ENCODE assay signal across 8 cellular contexts in the genomic region with DNA sequence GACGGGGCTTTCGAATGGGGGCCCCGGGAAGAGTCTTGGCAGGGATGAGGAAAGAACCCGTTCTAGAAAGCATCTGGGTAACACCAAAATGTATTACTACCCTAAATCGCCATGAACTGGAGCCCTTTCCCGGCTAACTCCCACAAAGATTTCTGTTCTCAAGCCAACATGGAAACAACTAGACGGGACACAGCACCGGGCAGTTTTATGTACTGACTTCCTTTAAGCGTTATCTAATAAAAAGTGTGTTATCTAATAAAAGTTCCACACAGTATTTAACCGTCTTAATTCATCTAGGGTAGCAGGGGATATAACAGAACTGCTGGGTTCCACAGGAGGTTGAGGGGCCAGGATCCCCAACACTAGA. TPM values are rescaled to one million over a fixed set of nuclear protein-coding genes. Genes with fewer than 3 reads are reported as not detected.
DNase-seq lines count a peak whose midpoint lies in the region; ATAC-seq and TF ChIP-seq lines count a peak whose summit lies in the region.

No MANE protein-coding gene starts in this region.

- intact Hi-C loops in psoas muscle (cut with DNase I): loop anchor here in 1 of 2 donors (5.0 kb wide), 1 partner anchor 105 kb away; a partner anchor contains a TSS

- H3K9ac ChIP-seq in ES-I3 (ENCODE audit: low read depth, low read length): peak overlapping the region; percentile 75; the same call in 1 of the 2 replicates

- H3K4me1 ChIP-seq in ES-I3 (ENCODE audit: insufficient read depth, low read length): peaks cover 7% of the 10 kb centered on the region
- peaks cover 22% of the 10 kb centered on the region for H3K4me1 ChIP-seq in psoas muscle

- H3K27ac ChIP-seq in VCaP (peak overlapping the region; percentile 81), psoas muscle (peak overlapping the region; percentile 94)

- H3K27me3 ChIP-seq in psoas muscle (ENCODE audit: insufficient read depth in 3 of 3, low read length in 2 of 3): no peaks in the 10 kb centered on the region

- H3K36me3 ChIP-seq in ES-I3 (ENCODE audit: insufficient read depth, low read length): no peaks in the 10 kb centered on the region; the same call in 1 of the 2 replicates
- peaks cover 4 to 35% of the 10 kb centered on the region in 2 donors for H3K36me3 ChIP-seq in psoas muscle (ENCODE audit: insufficient read depth in 1 of 2, low read depth in 1 of 2)

- DNase-seq in foreskin fibroblast (no peak), psoas muscle (no peak), cerebellum (ENCODE audit: low spot score) (no peak)
- DNase-seq in stimulated activated CD4-positive, alpha-beta T cell treated with anti-CD3 and anti-CD28 coated beads, Interleukin-2, amount 100 ng/mL, for 48 hours: no peak

- TF ChIP-seq CTCF in VCaP (conservative IDR thresholded peaks at IDR 0.05) (no peak), foreskin fibroblast (IDR thresholded peaks at IDR 0.05; ENCODE audit: low read depth, low read length) (no peak), psoas muscle (IDR thresholded peaks at IDR 0.05) (no peak)

- WGBS in psoas muscle, 3 donors: 5 to 10% (median 9%) methylated on average over 10 of the region's 10 CpGs

- H3K4me3 ChIP-seq in foreskin fibroblast (ENCODE audit: low read depth in 1 of 2, low read length in 2 of 2) (peak overlapping the region; percentile 52 to 54), psoas muscle (peak overlapping the region; percentile 72)

- H3K9me3 ChIP-seq in ES-I3 (ENCODE audit: control insufficient read depth, insufficient read depth, low read length) (no peaks in the 10 kb centered on the region), psoas muscle (no peaks in the 10 kb centered on the region)

- ATAC-seq in psoas muscle (peak; percentile 3 to 38 (median 26)), GM19035 (IDR thresholded peaks at IDR 0.05; ENCODE audit: unreplicated experiment) (no peak), GM21576 (IDR thresholded peaks at IDR 0.05; ENCODE audit: unreplicated experiment) (no peak)

RNA-seq across cellular contexts. Expression of a gene that starts 0.3 kb away (rescaled TPM):
- 1 to 10 TPM; 1.7 to 2.0 (median 1.9) TPM for total RNA-seq in psoas muscle
- 1 to 10 TPM; 1.5 to 3.7 (median 2.8) TPM for polyA plus RNA-seq in psoas muscle
- total RNA-seq in cerebellum: 6.6 TPM

Comparison
In these comparisons a context has a peak if more than half of its experiments do, and no peak if none do; other contexts are left out.
1. ATAC-seq: peak in psoas muscle (4 of 4); none in GM19035 (single experiment) and GM21576 (single experiment).